In the genomic region with DNA sequence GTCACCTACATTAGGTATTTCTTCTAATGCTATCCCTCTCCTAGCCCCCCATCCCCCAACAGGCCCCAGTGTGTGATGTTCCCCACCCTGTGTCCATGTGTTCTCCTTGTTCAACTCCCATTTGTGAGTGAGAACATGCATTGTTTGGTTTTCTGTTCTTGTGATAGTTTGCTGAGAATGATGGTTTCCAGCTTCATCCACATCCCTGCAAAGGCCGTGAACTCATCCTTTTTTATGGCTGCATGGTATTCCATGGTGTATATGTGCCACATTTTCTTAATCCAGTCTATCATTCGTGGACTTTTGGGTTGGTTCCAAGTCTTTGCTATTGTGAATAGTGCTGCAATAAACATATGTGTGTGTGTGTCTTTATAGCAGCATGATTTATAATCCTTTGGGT, we compare ENCODE assay signal across 6 cellular contexts.
DNase-seq lines count a peak whose midpoint lies in the region; TF ChIP-seq lines count a peak whose summit lies in the region.
"Not testable (repeated sequence)": the region's sequence is repeated elsewhere in the genome, so short reads cannot be mapped to it uniquely, and the experiment has no call there.

No MANE protein-coding gene starts in this region.

- POLR2A ChIA-PET in MCF 10A (lab: Yijun Ruan, JAX): interaction anchor here (0.6 kb wide), 2 partner anchors 20 to 1248 kb away, joined by 3 read pairs; no protein-coding TSS in a partner anchor

- H3K27ac ChIP-seq in angular gyrus (ENCODE audit: low read depth, low read length) (peak overlapping the region; percentile 72), cingulate gyrus (ENCODE audit: low read depth, low read length) (peak overlapping the region; percentile 48), layer of hippocampus (ENCODE audit: low read depth, low read length) (peak overlapping the region; percentile 70), temporal lobe (ENCODE audit: low read depth, low read length) (peak overlapping the region; percentile 84)

- H3K36me3 Mint-ChIP-seq in MCF 10A (ENCODE audit: insufficient read depth, unreplicated experiment) (peaks cover 28% of the 10 kb centered on the region), progenitor cell of endocrine pancreas (ENCODE audit: insufficient read depth) (peaks cover 19% of the 10 kb centered on the region)

- TF ChIP-seq CTCF in MCF 10A (IDR thresholded peaks at IDR 0.05; ENCODE audit: unreplicated experiment); progenitor cell of endocrine pancreas (IDR thresholded peaks at IDR 0.05; ENCODE audit: unreplicated experiment): not testable (repeated sequence)

- DNase-seq in MCF 10A (ENCODE audit: unreplicated experiment); progenitor cell of endocrine pancreas (ENCODE audit: low spot score, unreplicated experiment): not testable (repeated sequence)

- CTCF ChIA-PET in MCF 10A (lab: Yijun Ruan, JAX): not testable (repeated sequence)

- not testable (repeated sequence) for BruUV-seq in MCF 10A (replicated peaks; lab: Mats Ljungman, UMichigan)

- H3K27me3 ChIP-seq in layer of hippocampus (ENCODE audit: control insufficient read depth, insufficient read depth, low read length): not testable (repeated sequence)

- not testable (repeated sequence) for H3K9me3 Mint-ChIP-seq in MCF 10A (ENCODE audit: unreplicated experiment); progenitor cell of endocrine pancreas (ENCODE audit: low read depth)

- H3K27me3 Mint-ChIP-seq in MCF 10A (ENCODE audit: insufficient read depth, unreplicated experiment); progenitor cell of endocrine pancreas: not testable (repeated sequence)

- H3K4me3 Mint-ChIP-seq in MCF 10A (ENCODE audit: unreplicated experiment); progenitor cell of endocrine pancreas (ENCODE audit: low read depth): not testable (repeated sequence)

- not testable (repeated sequence) for H3K4me1 Mint-ChIP-seq in MCF 10A (ENCODE audit: insufficient read depth, unreplicated experiment); progenitor cell of endocrine pancreas (ENCODE audit: low read depth)

- intact Hi-C loops in MCF 10A (cut with micrococcal nuclease): not testable (repeated sequence)

- H3K27ac Mint-ChIP-seq in MCF 10A (ENCODE audit: low read depth, unreplicated experiment) (peak overlapping the region; percentile 76), progenitor cell of endocrine pancreas (peak overlapping the region; percentile 37)
